ENCODE assay signal across 2 cellular contexts in genomic region chr5:127088226-127088625, GRCh38.
A peak's percentile ranks its signal among the peaks of the same experiment; 100 is the strongest.
TF ChIP-seq lines count a peak whose summit lies in the region.

No MANE protein-coding gene starts in this region.

TF ChIP-seq in A549, 52 proteins besides CTCF, POLR2A, EP300 and RAD21:
- TF ChIP-seq EHF (CRISPR knock-in tag; IDR thresholded peaks at IDR 0.05) (no peak), SMC3 (IDR thresholded peaks at IDR 0.05) (no peak), HES2 (IDR thresholded peaks at IDR 0.05) (no peak), FOSL2 (IDR thresholded peaks at IDR 0.05) (0 out of 2 replicates have a peak, but pooled peaks have one; percentile 29), FOSL2 (CRISPR knock-in tag; IDR thresholded peaks at IDR 0.05) (0 out of 2 replicates have a peak, but pooled peaks have one; percentile 36), ELK1 (IDR thresholded peaks at IDR 0.05; ENCODE audit: low read depth, low read length) (no peak), CEBPB (IDR thresholded peaks at IDR 0.05) (peak; percentile 66 to 72), EHMT2 (IDR thresholded peaks at IDR 0.05; ENCODE audit: low read depth) (no peak), JUNB (IDR thresholded peaks at IDR 0.05) (peak; percentile 30)
TF ChIP-seq in A549: peak in this region for 3.

TF ChIP-seq in HCT116, 20 proteins besides CTCF, POLR2A, EP300 and RAD21:
- TF ChIP-seq SRF (IDR thresholded peaks at IDR 0.05; ENCODE audit: low read depth), result no peak
- peak; percentile 72 for TF ChIP-seq CEBPB (IDR thresholded peaks at IDR 0.05; ENCODE audit: low read depth)
